ENCODE assay signal across 1 cellular context in the genomic region with DNA sequence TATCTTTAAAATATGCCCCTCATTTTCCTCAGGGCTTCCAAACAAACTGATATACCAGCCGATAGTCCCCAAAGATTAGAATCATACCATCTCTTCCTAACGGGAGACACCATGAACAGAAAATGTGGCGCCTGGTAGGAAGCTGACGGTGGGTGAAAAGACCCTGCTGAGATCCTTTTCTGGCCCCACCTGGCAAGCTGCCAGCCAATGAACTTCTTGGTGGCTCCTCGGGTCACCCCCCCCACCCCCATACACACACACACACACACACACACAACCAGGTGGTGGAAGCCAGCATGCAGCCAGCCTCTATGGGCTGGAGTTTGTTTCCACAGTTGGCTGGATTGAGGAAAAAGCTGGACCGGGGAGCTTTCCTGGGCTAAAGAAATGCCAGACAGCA.
TF ChIP-seq lines count a peak whose summit lies in the region.

No MANE protein-coding gene starts in this region.

TF ChIP-seq in H1, 55 proteins besides CTCF, POLR2A, EP300 and RAD21:
- TF ChIP-seq TAF7 (optimal IDR thresholded peaks at IDR 0.05; ENCODE audit: borderline replicate concordance, low read depth, low read length) = no peak
- no peak for TF ChIP-seq TCF12 (IDR thresholded peaks at IDR 0.05; ENCODE audit: low read depth, low read length)
- no peak for TF ChIP-seq HDAC2 (IDR thresholded peaks at IDR 0.05; ENCODE audit: borderline replicate concordance in 1 of 2, low read depth in 2 of 2, low read length in 2 of 2)
- no peak for TF ChIP-seq EZH2 (IDR thresholded peaks at IDR 0.05; ENCODE audit: low read depth, low read length, severe bottlenecking)
- TF ChIP-seq, protein P1, sequence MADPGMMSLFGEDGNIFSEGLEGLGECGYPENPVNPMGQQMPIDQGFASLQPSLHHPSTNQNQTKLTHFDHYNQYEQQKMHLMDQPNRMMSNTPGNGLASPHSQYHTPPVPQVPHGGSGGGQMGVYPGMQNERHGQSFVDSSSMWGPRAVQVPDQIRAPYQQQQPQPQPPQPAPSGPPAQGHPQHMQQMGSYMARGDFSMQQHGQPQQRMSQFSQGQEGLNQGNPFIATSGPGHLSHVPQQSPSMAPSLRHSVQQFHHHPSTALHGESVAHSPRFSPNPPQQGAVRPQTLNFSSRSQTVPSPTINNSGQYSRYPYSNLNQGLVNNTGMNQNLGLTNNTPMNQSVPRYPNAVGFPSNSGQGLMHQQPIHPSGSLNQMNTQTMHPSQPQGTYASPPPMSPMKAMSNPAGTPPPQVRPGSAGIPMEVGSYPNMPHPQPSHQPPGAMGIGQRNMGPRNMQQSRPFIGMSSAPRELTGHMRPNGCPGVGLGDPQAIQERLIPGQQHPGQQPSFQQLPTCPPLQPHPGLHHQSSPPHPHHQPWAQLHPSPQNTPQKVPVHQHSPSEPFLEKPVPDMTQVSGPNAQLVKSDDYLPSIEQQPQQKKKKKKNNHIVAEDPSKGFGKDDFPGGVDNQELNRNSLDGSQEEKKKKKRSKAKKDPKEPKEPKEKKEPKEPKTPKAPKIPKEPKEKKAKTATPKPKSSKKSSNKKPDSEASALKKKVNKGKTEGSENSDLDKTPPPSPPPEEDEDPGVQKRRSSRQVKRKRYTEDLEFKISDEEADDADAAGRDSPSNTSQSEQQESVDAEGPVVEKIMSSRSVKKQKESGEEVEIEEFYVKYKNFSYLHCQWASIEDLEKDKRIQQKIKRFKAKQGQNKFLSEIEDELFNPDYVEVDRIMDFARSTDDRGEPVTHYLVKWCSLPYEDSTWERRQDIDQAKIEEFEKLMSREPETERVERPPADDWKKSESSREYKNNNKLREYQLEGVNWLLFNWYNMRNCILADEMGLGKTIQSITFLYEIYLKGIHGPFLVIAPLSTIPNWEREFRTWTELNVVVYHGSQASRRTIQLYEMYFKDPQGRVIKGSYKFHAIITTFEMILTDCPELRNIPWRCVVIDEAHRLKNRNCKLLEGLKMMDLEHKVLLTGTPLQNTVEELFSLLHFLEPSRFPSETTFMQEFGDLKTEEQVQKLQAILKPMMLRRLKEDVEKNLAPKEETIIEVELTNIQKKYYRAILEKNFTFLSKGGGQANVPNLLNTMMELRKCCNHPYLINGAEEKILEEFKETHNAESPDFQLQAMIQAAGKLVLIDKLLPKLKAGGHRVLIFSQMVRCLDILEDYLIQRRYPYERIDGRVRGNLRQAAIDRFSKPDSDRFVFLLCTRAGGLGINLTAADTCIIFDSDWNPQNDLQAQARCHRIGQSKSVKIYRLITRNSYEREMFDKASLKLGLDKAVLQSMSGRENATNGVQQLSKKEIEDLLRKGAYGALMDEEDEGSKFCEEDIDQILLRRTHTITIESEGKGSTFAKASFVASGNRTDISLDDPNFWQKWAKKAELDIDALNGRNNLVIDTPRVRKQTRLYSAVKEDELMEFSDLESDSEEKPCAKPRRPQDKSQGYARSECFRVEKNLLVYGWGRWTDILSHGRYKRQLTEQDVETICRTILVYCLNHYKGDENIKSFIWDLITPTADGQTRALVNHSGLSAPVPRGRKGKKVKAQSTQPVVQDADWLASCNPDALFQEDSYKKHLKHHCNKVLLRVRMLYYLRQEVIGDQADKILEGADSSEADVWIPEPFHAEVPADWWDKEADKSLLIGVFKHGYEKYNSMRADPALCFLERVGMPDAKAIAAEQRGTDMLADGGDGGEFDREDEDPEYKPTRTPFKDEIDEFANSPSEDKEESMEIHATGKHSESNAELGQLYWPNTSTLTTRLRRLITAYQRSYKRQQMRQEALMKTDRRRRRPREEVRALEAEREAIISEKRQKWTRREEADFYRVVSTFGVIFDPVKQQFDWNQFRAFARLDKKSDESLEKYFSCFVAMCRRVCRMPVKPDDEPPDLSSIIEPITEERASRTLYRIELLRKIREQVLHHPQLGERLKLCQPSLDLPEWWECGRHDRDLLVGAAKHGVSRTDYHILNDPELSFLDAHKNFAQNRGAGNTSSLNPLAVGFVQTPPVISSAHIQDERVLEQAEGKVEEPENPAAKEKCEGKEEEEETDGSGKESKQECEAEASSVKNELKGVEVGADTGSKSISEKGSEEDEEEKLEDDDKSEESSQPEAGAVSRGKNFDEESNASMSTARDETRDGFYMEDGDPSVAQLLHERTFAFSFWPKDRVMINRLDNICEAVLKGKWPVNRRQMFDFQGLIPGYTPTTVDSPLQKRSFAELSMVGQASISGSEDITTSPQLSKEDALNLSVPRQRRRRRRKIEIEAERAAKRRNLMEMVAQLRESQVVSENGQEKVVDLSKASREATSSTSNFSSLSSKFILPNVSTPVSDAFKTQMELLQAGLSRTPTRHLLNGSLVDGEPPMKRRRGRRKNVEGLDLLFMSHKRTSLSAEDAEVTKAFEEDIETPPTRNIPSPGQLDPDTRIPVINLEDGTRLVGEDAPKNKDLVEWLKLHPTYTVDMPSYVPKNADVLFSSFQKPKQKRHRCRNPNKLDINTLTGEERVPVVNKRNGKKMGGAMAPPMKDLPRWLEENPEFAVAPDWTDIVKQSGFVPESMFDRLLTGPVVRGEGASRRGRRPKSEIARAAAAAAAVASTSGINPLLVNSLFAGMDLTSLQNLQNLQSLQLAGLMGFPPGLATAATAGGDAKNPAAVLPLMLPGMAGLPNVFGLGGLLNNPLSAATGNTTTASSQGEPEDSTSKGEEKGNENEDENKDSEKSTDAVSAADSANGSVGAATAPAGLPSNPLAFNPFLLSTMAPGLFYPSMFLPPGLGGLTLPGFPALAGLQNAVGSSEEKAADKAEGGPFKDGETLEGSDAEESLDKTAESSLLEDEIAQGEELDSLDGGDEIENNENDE (IDR thresholded peaks at IDR 0.05; ENCODE audit: insufficient replicate concordance, low read length) = no peak
- no peak for TF ChIP-seq KDM5A (IDR thresholded peaks at IDR 0.05; ENCODE audit: low read length)
- TF ChIP-seq ZNF274 (IDR thresholded peaks at IDR 0.05; ENCODE audit: borderline replicate concordance, extremely low read depth, low read length) = no peak
- TF ChIP-seq SAP30 (IDR thresholded peaks at IDR 0.05; ENCODE audit: insufficient read depth, insufficient replicate concordance, low read length) = no peak
- TF ChIP-seq MAFK (IDR thresholded peaks at IDR 0.05; ENCODE audit: low read depth, low read length) = no peak
- TF ChIP-seq KDM4A (IDR thresholded peaks at IDR 0.05; ENCODE audit: low read depth, low read length, severe bottlenecking) = no peak
